ENCODE assay signal across 16 cellular contexts in genomic region chr2:175872716-175873115, GRCh38.
"Had no signal": no experiment of that assay in that cellular context is flagged by ENCODE, and none has a peak within 500 bp of the region (broad histone marks: within the 10 kb centered on the region; RNA-seq: fewer than 3 reads in every experiment).

No MANE protein-coding gene starts in this region.

- H3K9me3 ChIP-seq: gastroesophageal sphincter, right atrium auricular region, transverse colon had no signal

- DNase-seq: activated CD4-positive, alpha-beta T cell treated with anti-CD3 and anti-CD28 coated beads for 36 hours; activated CD8-positive, alpha-beta T cell treated with anti-CD3 and anti-CD28 coated beads for 36 hours; activated effector memory CD4-positive, alpha-beta T cell treated with Interleukin-2 at 50 U/mL for 16 hours; activated T-cell treated with anti-CD3 and anti-CD28 coated beads, Interleukin-2, amount 50 U/mL, for 4 hours; cerebellar nuclear complex; dermis blood vessel endothelial cell; effector memory CD8-positive, alpha-beta T cell; nephron progenitor cell; occipital lobe; stimulated activated CD4-positive, alpha-beta T cell treated with anti-CD3 and anti-CD28 coated beads, Interleukin-4, amount 100 ng/mL, for 24 hours; stimulated activated naive CD4-positive, alpha-beta T cell; transverse colon had no signal

- H3K4me1 ChIP-seq: transverse colon had no signal

- ATAC-seq: activated CD4-positive, alpha-beta T cell treated with anti-CD3 and anti-CD28 coated beads for 36 hours; activated CD8-positive, alpha-beta T cell treated with anti-CD3 and anti-CD28 coated beads for 36 hours; activated T-cell treated with anti-CD3 and anti-CD28 coated beads, Interleukin-2, amount 50 U/mL, for 4 hours; effector memory CD8-positive, alpha-beta T cell; gastroesophageal sphincter had no signal

- H3K27ac ChIP-seq: gastroesophageal sphincter, right atrium auricular region, transverse colon had no signal

- H3K27me3 ChIP-seq: gastroesophageal sphincter, right atrium auricular region had no signal

- H3K36me3 ChIP-seq: gastroesophageal sphincter, right atrium auricular region, transverse colon had no signal

- H3K4me3 ChIP-seq: gastroesophageal sphincter, lung, right atrium auricular region, skin epidermis, transverse colon had no signal
